Comparison of ENCODE assay signal across 22 cellular contexts in the genomic region with DNA sequence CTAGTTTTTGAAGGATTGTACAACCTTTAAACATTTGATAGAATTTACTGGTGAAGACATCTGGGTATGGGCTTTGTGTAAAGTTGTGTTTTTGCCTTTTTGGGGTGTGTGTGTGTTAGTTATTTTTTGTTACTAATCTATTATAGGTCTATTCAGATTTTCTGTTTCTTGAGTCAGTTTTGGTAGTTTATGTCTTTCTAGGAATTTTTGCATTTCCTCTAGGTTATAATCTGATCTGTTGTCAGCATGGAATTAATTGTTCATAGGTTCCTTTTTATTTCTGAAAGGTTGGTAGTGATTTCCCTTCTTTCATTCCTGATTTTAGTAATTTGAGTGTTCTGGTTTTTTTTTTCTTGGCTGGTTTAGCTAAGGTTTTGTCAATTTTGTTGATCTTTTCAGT. TPM values are rescaled to one million over a fixed set of nuclear protein-coding genes. Genes with fewer than 3 reads are reported as not detected.
DNase-seq lines count a peak whose midpoint lies in the region; ATAC-seq and TF ChIP-seq lines count a peak whose summit lies in the region.
"Had no signal": no experiment of that assay in that cellular context is flagged by ENCODE, and none has a peak within 500 bp of the region (broad histone marks: within the 10 kb centered on the region; RNA-seq: fewer than 3 reads in every experiment).

No MANE protein-coding gene starts in this region.

- POLR2A ChIA-PET in activated CD4-positive, alpha-beta memory T cell treated with anti-CD3 and anti-CD28 coated beads for 36 hours (lab: Charles Lee): interaction anchor here (2.3 kb wide), 1 partner anchor 17 kb away, joined by 16 read pairs; a partner anchor contains a TSS

- H3K27me3 ChIP-seq in right lobe of liver (no peaks in the 10 kb centered on the region), esophagus muscularis mucosa (no peaks in the 10 kb centered on the region)

- H3K4me1 Mint-ChIP-seq in activated naive CD4-positive, alpha-beta T cell treated with anti-CD3 and anti-CD28 coated beads, Interleukin-2, amount 50 U/mL, for 24 hours: peaks cover 77% of the 10 kb centered on the region
- H3K4me1 Mint-ChIP-seq in activated CD4-positive, alpha-beta memory T cell treated with anti-CD3 and anti-CD28 coated beads for 36 hours (ENCODE audit: low read depth): peaks cover 70% of the 10 kb centered on the region
- H3K4me1 Mint-ChIP-seq in naive B cell: peaks cover 55 to 81% (median 63%) of the 10 kb centered on the region in 3 donors

- CTCF ChIA-PET in activated CD4-positive, alpha-beta memory T cell treated with anti-CD3 and anti-CD28 coated beads for 36 hours (lab: Charles Lee): interaction anchor here (0.8 to 1.8 kb wide), 2 partner anchors 16 to 109 kb away, joined by 3 read pairs; no protein-coding TSS in a partner anchor

- peak overlapping the region; percentile 50 for H3K4me3 Mint-ChIP-seq in activated naive CD4-positive, alpha-beta T cell treated with anti-CD3 and anti-CD28 coated beads, Interleukin-2, amount 50 U/mL, for 24 hours
- peak overlapping the region; percentile 16 for H3K4me3 Mint-ChIP-seq in activated CD4-positive, alpha-beta memory T cell treated with anti-CD3 and anti-CD28 coated beads for 36 hours
- H3K4me3 Mint-ChIP-seq in naive B cell: peak overlapping the region in 4 of 8 donors; percentile 17 to 65 (median 34)
- H3K4me3 Mint-ChIP-seq: activated B cell treated with CpG ODN at 0.5 μM for 24 hours had no signal

- ATAC-seq in naive B cell (ENCODE audit: low read depth in 2 of 2): no peak
- no peak for ATAC-seq in right lobe of liver
- ATAC-seq: K562, right cardiac atrium had no signal

- H3K27ac Mint-ChIP-seq in activated naive CD4-positive, alpha-beta T cell treated with anti-CD3 and anti-CD28 coated beads, Interleukin-2, amount 50 U/mL, for 24 hours: peak overlapping the region; percentile 87
- peak overlapping the region; percentile 72 for H3K27ac Mint-ChIP-seq in activated CD4-positive, alpha-beta memory T cell treated with anti-CD3 and anti-CD28 coated beads for 36 hours
- H3K27ac Mint-ChIP-seq in naive B cell: peak overlapping the region in 4 of 6 donors; percentile 36 to 69 (median 64)
- H3K27ac Mint-ChIP-seq: activated B cell treated with CpG ODN at 0.5 μM for 24 hours had no signal

- H3K27ac ChIP-seq in right lobe of liver (no peak overlapping the region), esophagus muscularis mucosa (replicated peaks in 1 of 4) (no peak overlapping the region)
- H3K27ac ChIP-seq: thoracic aorta had no signal

- H3K9me3 Mint-ChIP-seq in activated naive CD4-positive, alpha-beta T cell treated with anti-CD3 and anti-CD28 coated beads, Interleukin-2, amount 50 U/mL, for 24 hours: peaks cover 34% of the 10 kb centered on the region
- peaks cover 16% of the 10 kb centered on the region for H3K9me3 Mint-ChIP-seq in activated CD4-positive, alpha-beta memory T cell treated with anti-CD3 and anti-CD28 coated beads for 36 hours
- H3K9me3 Mint-ChIP-seq in naive B cell: peaks cover 10 to 56% (median 47%) of the 10 kb centered on the region in 7 donors

- H3K4me3 ChIP-seq in right lobe of liver (no peak overlapping the region), esophagus muscularis mucosa (no peak overlapping the region)
- H3K4me3 ChIP-seq: K562, thoracic aorta had no signal

- DNase-seq in activated naive CD4-positive, alpha-beta T cell treated with Interleukin-2 at 50 U/mL for 16 hours: no peak
- no peak for DNase-seq in activated CD4-positive, alpha-beta memory T cell treated with anti-CD3 and anti-CD28 coated beads for 36 hours
- DNase-seq in naive B cell (no peak), right lobe of liver (no peak), NCI-H128 (lab: John Stamatoyannopoulos, UW; ENCODE audit: unreplicated experiment) (no peak), esophagus muscularis mucosa (ENCODE audit: extremely low spot score) (no peak)
- no peak for DNase-seq in stimulated activated naive CD4-positive, alpha-beta T cell treated with Interleukin-2 at 50 U/mL for 16 hours (lab: John Stamatoyannopoulos, UW)
- DNase-seq: activated B cell treated with CpG ODN at 0.5 μM for 24 hours; activated naive CD4-positive, alpha-beta T cell; cerebellar nuclear complex; DMS79; effector CD8-positive, alpha-beta T cell; GOT3; kidney glomerular epithelial cell; NCI-H1694; NCI-H748 treated with DMSO at 0.1 percent for 48 hours; OCI-M1; right cardiac atrium; SHP77 had no signal

- intact Hi-C loops in activated CD4-positive, alpha-beta memory T cell treated with anti-CD3 and anti-CD28 coated beads for 36 hours (cut with micrococcal nuclease): loop anchor here (1.0 kb wide), 2 partner anchors 14 to 96 kb away; no protein-coding TSS in a partner anchor
- intact Hi-C loops in right lobe of liver (cut with DNase I) (no loop called here), esophagus muscularis mucosa (cut with DNase I) (no loop called here)

- H3K36me3 ChIP-seq in right lobe of liver: no peaks in the 10 kb centered on the region
- H3K36me3 ChIP-seq in esophagus muscularis mucosa: no peaks in the 10 kb centered on the region
- H3K36me3 ChIP-seq: thoracic aorta had no signal

- peaks cover 0 to 9% (median 0%) of the 10 kb centered on the region in 4 donors for H3K9me3 ChIP-seq in right lobe of liver
- H3K9me3 ChIP-seq in esophagus muscularis mucosa: peaks cover 0 to 10% (median 0%) of the 10 kb centered on the region in 4 donors

- no peak for TF ChIP-seq EP300 in esophagus muscularis mucosa (IDR thresholded peaks at IDR 0.05)

- H3K4me1 ChIP-seq in right lobe of liver (no peaks in the 10 kb centered on the region), esophagus muscularis mucosa (peaks cover 2 to 19% (median 12%) of the 10 kb centered on the region in 4 donors)

- peaks cover 59% of the 10 kb centered on the region for H3K36me3 Mint-ChIP-seq in activated naive CD4-positive, alpha-beta T cell treated with anti-CD3 and anti-CD28 coated beads, Interleukin-2, amount 50 U/mL, for 24 hours
- peaks cover 45% of the 10 kb centered on the region for H3K36me3 Mint-ChIP-seq in activated CD4-positive, alpha-beta memory T cell treated with anti-CD3 and anti-CD28 coated beads for 36 hours
- H3K36me3 Mint-ChIP-seq in naive B cell: peaks cover 44 to 52% of the 10 kb centered on the region in 2 donors

- TF ChIP-seq POLR2A in right lobe of liver (IDR thresholded peaks at IDR 0.05) (no peak), esophagus muscularis mucosa (IDR thresholded peaks at IDR 0.05; ENCODE audit: low read depth) (no peak)

- H3K27me3 Mint-ChIP-seq in activated naive CD4-positive, alpha-beta T cell treated with anti-CD3 and anti-CD28 coated beads, Interleukin-2, amount 50 U/mL, for 24 hours: no peaks in the 10 kb centered on the region
- H3K27me3 Mint-ChIP-seq in activated CD4-positive, alpha-beta memory T cell treated with anti-CD3 and anti-CD28 coated beads for 36 hours: no peaks in the 10 kb centered on the region
- H3K27me3 Mint-ChIP-seq in naive B cell: no peaks in the 10 kb centered on the region
- H3K27me3 Mint-ChIP-seq: activated B cell treated with CpG ODN at 0.5 μM for 24 hours had no signal

- TF ChIP-seq CTCF in right lobe of liver (IDR thresholded peaks at IDR 0.05) (no peak), esophagus muscularis mucosa (IDR thresholded peaks at IDR 0.05) (no peak)

RNA-seq across cellular contexts. Expression of a gene that starts 17.7 kb away (rescaled TPM):
- total RNA-seq in activated CD4-positive, alpha-beta memory T cell treated with anti-CD3 and anti-CD28 coated beads for 36 hours: 100 to 1,000 TPM; 227 to 232 TPM
- 100 to 1,000 TPM; 761 to 980 (median 821) TPM for polyA plus RNA-seq in naive B cell (ENCODE audit: low read depth in 6 of 6)
- total RNA-seq in right lobe of liver (10 to 100 TPM; 35.2 to 67.7 (median 56.5) TPM), esophagus muscularis mucosa (100 to 1,000 TPM; 262 to 353 (median 300) TPM)
